ENCODE assay signal across 1 cellular context in genomic region chr16:89247734-89248075, GRCh38.
TF ChIP-seq lines count a peak whose summit lies in the region.

No MANE protein-coding gene starts in this region.

TF ChIP-seq in K562, 482 proteins besides CTCF, POLR2A, EP300 and RAD21:
- TF ChIP-seq RB1 (IDR thresholded peaks at IDR 0.05; ENCODE audit: low read depth) (peak; percentile 30; the same call in 1 of the 2 replicates), PHF8 (IDR thresholded peaks at IDR 0.05; ENCODE audit: borderline replicate concordance, low read length) (peak; percentile 17; the same call in 1 of the 2 replicates), GATAD2B (IDR thresholded peaks at IDR 0.05; ENCODE audit: borderline replicate concordance) (peak; percentile 86), VEZF1 (CRISPR knock-in tag; IDR thresholded peaks at IDR 0.05) (peak; percentile 51)
TF ChIP-seq in K562: peak in this region for 4; not testable (repeated sequence) for 478.
